Comparison of ENCODE assay signal across 1 cellular context in genomic region chr3:10371167-10371566, GRCh38.
TF ChIP-seq lines count a peak whose summit lies in the region.

No MANE protein-coding gene starts in this region.

TF ChIP-seq in HepG2, 621 proteins besides CTCF, POLR2A, EP300 and RAD21 (continued from another document):
- TF ChIP-seq ZNF331 (CRISPR knock-in tag; IDR thresholded peaks at IDR 0.05) (peak; percentile 99), ZNF235 (CRISPR knock-in tag; IDR thresholded peaks at IDR 0.05; ENCODE audit: borderline replicate concordance) (no peak), ZBTB34 (CRISPR knock-in tag; IDR thresholded peaks at IDR 0.05) (no peak), TBX2 (CRISPR knock-in tag; IDR thresholded peaks at IDR 0.05; ENCODE audit: borderline replicate concordance) (no peak), SMAD3 (CRISPR knock-in tag; IDR thresholded peaks at IDR 0.05) (no peak), CSRNP1 (CRISPR knock-in tag; IDR thresholded peaks at IDR 0.05) (no peak)
